In genomic region chr4:338759-339097, GRCh38 we compare ENCODE assay signal across 8 cellular contexts. TPM values are rescaled to one million over a fixed set of nuclear protein-coding genes. Genes with fewer than 3 reads are reported as not detected.
DNase-seq lines count a peak whose midpoint lies in the region; ATAC-seq and TF ChIP-seq lines count a peak whose summit lies in the region.

No MANE protein-coding gene starts in this region.

- 43 to 80% methylated on average over 1 to 6 of the region's 13 CpGs for WGBS in gastroesophageal sphincter (ENCODE audit: low coverage in 1 of 2), 2 donors

- peaks cover 47% of the 10 kb centered on the region for H3K36me3 ChIP-seq in WERI-Rb-1
- H3K36me3 ChIP-seq in gastroesophageal sphincter: peaks cover 0 to 7% of the 10 kb centered on the region in 2 donors

- TF ChIP-seq POLR2A in gastroesophageal sphincter (IDR thresholded peaks at IDR 0.05): no peak

- ATAC-seq in gastroesophageal sphincter (no peak), GM21423 (IDR thresholded peaks at IDR 0.05; ENCODE audit: unreplicated experiment) (no peak)

- H3K4me3 ChIP-seq in GM08714 (ENCODE audit: low read length): peak overlapping the region; percentile 71; the same call in 1 of the 2 replicates
- peak overlapping the region; percentile 88 for H3K4me3 ChIP-seq in WERI-Rb-1 (ENCODE audit: low read depth, low read length)
- peak overlapping the region; percentile 43 to 94 for H3K4me3 ChIP-seq in gastroesophageal sphincter
- H3K4me3 ChIP-seq in skeletal muscle cell (ENCODE audit: low read depth, low read length): peak overlapping the region; percentile 90

- H3K27ac ChIP-seq in WERI-Rb-1: peak overlapping the region; percentile 93
- peak overlapping the region in 3 of 4 donors; percentile 97 to 99 (median 97) for H3K27ac ChIP-seq in gastroesophageal sphincter

- no peak for TF ChIP-seq EP300 in gastroesophageal sphincter (IDR thresholded peaks at IDR 0.05)

- H3K9me3 ChIP-seq in WERI-Rb-1 (ENCODE audit: severe bottlenecking): peaks cover 13% of the 10 kb centered on the region
- H3K9me3 ChIP-seq in gastroesophageal sphincter: no peaks in the 10 kb centered on the region

- H3K27me3 ChIP-seq in WERI-Rb-1 (ENCODE audit: insufficient read depth, low read depth, severe bottlenecking): no peaks in the 10 kb centered on the region
- H3K27me3 ChIP-seq in gastroesophageal sphincter: no peaks in the 10 kb centered on the region

- DNase-seq in WERI-Rb-1 (peak; percentile 14), skeletal muscle cell (ENCODE audit: low read depth) (no peak), LoVo (ENCODE audit: low spot score) (no peak), DMS79 (lab: John Stamatoyannopoulos, UW) (no peak)
- no peak for DNase-seq in activated CD8-positive, alpha-beta memory T cell treated with anti-CD3 and anti-CD28 coated beads, Interleukin-2, amount 50 U/mL, for 4 hours

- peaks cover 0 to 47% (median 12%) of the 10 kb centered on the region in 3 donors for H3K4me1 ChIP-seq in gastroesophageal sphincter

- no peak for TF ChIP-seq CTCF in WERI-Rb-1 (IDR thresholded peaks at IDR 0.05; ENCODE audit: low read depth, low read length)
- no peak for TF ChIP-seq CTCF in gastroesophageal sphincter (IDR thresholded peaks at IDR 0.05)

RNA-seq across cellular contexts. Expression of gene ZNF141, which starts 1.1 kb away (rescaled TPM):
- total RNA-seq in gastroesophageal sphincter: 10 to 100 TPM; 12.6 to 30.4 (median 18.8) TPM

RNA-seq across cellular contexts. Expression of gene ZNF732, which starts 33.5 kb away (rescaled TPM):
- total RNA-seq in gastroesophageal sphincter: under 1 TPM in 2 of 4 donors, not detected in 2; 0.31 to 0.54 TPM
